9 cellular contexts compared by ENCODE assay signal in genomic region chr6:18148304-18149025, GRCh38. TPM values are rescaled to one million over a fixed set of nuclear protein-coding genes. Genes with fewer than 3 reads are reported as not detected.
DNase-seq lines count a peak whose midpoint lies in the region; ATAC-seq and FAIRE-seq lines count a peak whose summit lies in the region.
"Had no signal": no experiment of that assay in that cellular context is flagged by ENCODE, and none has a peak within 500 bp of the region (broad histone marks: within the 10 kb centered on the region; RNA-seq: fewer than 3 reads in every experiment).

No MANE protein-coding gene starts in this region.

- intact Hi-C loops in sciatic nerve (cut with DNase I): no loop called here

- peak; percentile 84 for DNase-seq in AG08395 (ENCODE audit: low spot score)
- DNase-seq in HTR-8/SVneo (ENCODE audit: insufficient read length, low spot score): peak; percentile 67
- DNase-seq in amniotic epithelial cell (ENCODE audit: low read depth): peak; percentile 97
- DNase-seq in kidney glomerular epithelial cell (lab: John Stamatoyannopoulos, UW): peak; percentile 90
- DNase-seq in effector CD8-positive, alpha-beta T cell (lab: John Stamatoyannopoulos, UW): no peak
- DNase-seq in inferior parietal cortex (ENCODE audit: extremely low spot score): no peak
- DNase-seq in sciatic nerve (ENCODE audit: low spot score): no peak
- DNase-seq: NCI-H510A treated with DMSO at 0.1 percent for 48 hours had no signal

- ATAC-seq in HG03045 (IDR thresholded peaks at IDR 0.05; ENCODE audit: unreplicated experiment) (no peak), sciatic nerve (no peak)

- peak; percentile 51 for FAIRE-seq in HTR-8/SVneo (lab: Jason Lieb, UNC)

RNA-seq across cellular contexts. Expression of gene TPMT, which starts 6.4 kb away (rescaled TPM):
- 5.4 TPM for total RNA-seq in sciatic nerve

RNA-seq across cellular contexts. Expression of gene KDM1B, which starts 6.8 kb away (rescaled TPM):
- 15.8 TPM for total RNA-seq in sciatic nerve

RNA-seq across cellular contexts. Expression of gene NHLRC1, which starts 26.0 kb away (rescaled TPM):
- 1.8 TPM for total RNA-seq in sciatic nerve

Comparison
In these comparisons a context has a peak if more than half of its experiments do, and no peak if none do; other contexts are left out.
1. DNase-seq: peak in AG08395 (single experiment), HTR-8/SVneo (single experiment), amniotic epithelial cell (single experiment) and kidney glomerular epithelial cell (single experiment); none in effector CD8-positive, alpha-beta T cell (single experiment), inferior parietal cortex (single experiment) and sciatic nerve (single experiment).